In the genomic region with DNA sequence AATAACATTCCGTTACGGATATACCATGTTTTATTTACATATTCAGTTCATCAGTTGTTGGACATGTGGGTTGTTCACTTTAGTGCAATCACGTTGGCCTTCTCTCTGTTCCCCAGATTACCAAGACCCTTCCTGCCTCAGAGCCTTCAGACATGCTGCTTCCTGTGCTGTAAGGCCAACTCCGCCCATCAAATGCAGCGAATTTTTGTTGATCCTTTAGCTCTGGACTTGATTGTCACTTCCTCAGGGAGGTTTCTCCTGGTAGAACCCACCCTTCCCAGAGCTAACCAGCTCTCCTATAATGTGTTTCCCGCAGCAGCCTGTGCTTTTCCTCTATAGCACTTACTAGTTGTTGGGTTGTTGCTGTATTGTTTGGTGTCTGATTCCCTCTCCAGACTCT, we compare ENCODE assay signal across 1 cellular context.
TF ChIP-seq lines count a peak whose summit lies in the region.

No MANE protein-coding gene starts in this region.

TF ChIP-seq in GM12878, 131 proteins besides CTCF, POLR2A, EP300 and RAD21:
- TF ChIP-seq NR2C2 (IDR thresholded peaks at IDR 0.05; ENCODE audit: borderline replicate concordance, control insufficient read depth, insufficient read length, low read depth) (no peak), EED (IDR thresholded peaks at IDR 0.05; ENCODE audit: low read depth) (no peak), KAT2A (conservative IDR thresholded peaks at IDR 0.05; ENCODE audit: control insufficient read depth, low read depth, low read length) (no peak), EGR1 (IDR thresholded peaks at IDR 0.05; ENCODE audit: borderline replicate concordance in 1 of 2, low read depth in 2 of 2, low read length in 2 of 2) (no peak), NFXL1 (IDR thresholded peaks at IDR 0.05; ENCODE audit: borderline replicate concordance) (no peak), NBN (IDR thresholded peaks at IDR 0.05) (no peak), HDGF (IDR thresholded peaks at IDR 0.05) (no peak), TAF1 (IDR thresholded peaks at IDR 0.05; ENCODE audit: borderline replicate concordance, low read depth, low read length) (no peak), POU2F2 (IDR thresholded peaks at IDR 0.05; ENCODE audit: borderline replicate concordance, low read depth, low read length) (no peak), POLR2AphosphoS5 (IDR thresholded peaks at IDR 0.05; ENCODE audit: low read length) (no peak), NR2F1 (conservative IDR thresholded peaks at IDR 0.05) (no peak), IRF4 (IDR thresholded peaks at IDR 0.05; ENCODE audit: low read depth, low read length) (no peak), HCFC1 (IDR thresholded peaks at IDR 0.05; ENCODE audit: low read length) (no peak), MTA3 (IDR thresholded peaks at IDR 0.05; ENCODE audit: borderline replicate concordance, low read length) (no peak), WRNIP1 (IDR thresholded peaks at IDR 0.05; ENCODE audit: borderline replicate concordance, low read depth, low read length) (no peak), BHLHE40 (IDR thresholded peaks at IDR 0.05; ENCODE audit: borderline replicate concordance in 1 of 2, low read depth in 2 of 2, low read length in 1 of 2) (no peak), CREB1 (IDR thresholded peaks at IDR 0.05; ENCODE audit: low read depth) (no peak), NR2C1 (IDR thresholded peaks at IDR 0.05) (no peak)
- TF ChIP-seq, protein P1, sequence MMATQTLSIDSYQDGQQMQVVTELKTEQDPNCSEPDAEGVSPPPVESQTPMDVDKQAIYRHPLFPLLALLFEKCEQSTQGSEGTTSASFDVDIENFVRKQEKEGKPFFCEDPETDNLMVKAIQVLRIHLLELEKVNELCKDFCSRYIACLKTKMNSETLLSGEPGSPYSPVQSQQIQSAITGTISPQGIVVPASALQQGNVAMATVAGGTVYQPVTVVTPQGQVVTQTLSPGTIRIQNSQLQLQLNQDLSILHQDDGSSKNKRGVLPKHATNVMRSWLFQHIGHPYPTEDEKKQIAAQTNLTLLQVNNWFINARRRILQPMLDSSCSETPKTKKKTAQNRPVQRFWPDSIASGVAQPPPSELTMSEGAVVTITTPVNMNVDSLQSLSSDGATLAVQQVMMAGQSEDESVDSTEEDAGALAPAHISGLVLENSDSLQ (IDR thresholded peaks at IDR 0.05), result no peak
